In genomic region chr5:116583823-116584222, GRCh38 we compare ENCODE assay signal across 30 cellular contexts. TPM values are rescaled to one million over a fixed set of nuclear protein-coding genes. Genes with fewer than 3 reads are reported as not detected.
"Had no signal": no experiment of that assay in that cellular context is flagged by ENCODE, and none has a peak within 500 bp of the region (broad histone marks: within the 10 kb centered on the region; RNA-seq: fewer than 3 reads in every experiment).

No MANE protein-coding gene starts in this region.

- H3K36me3 ChIP-seq: cardiac muscle cell, colonic mucosa, esophagus muscularis mucosa, heart right ventricle, pancreas, prostate gland, sigmoid colon, stomach, tibial artery, upper lobe of right lung had no signal

- H3K27ac ChIP-seq: cardiac muscle cell, colonic mucosa, esophagus muscularis mucosa, prostate gland, sigmoid colon, stomach, tibial artery, upper lobe of right lung had no signal

- H3K9me3 Mint-ChIP-seq: activated CD4-positive, alpha-beta T cell treated with anti-CD3 and anti-CD28 coated beads, Interleukin-2, amount 10 ng/mL, durations not matched to agents 7 days and 5 days; activated CD8-positive, alpha-beta T cell treated with anti-CD3 and anti-CD28 coated beads for 36 hours; activated naive CD8-positive, alpha-beta T cell treated with anti-CD3 and anti-CD28 coated beads, Interleukin-2, amount 50 U/mL, for 24 hours; activated T-helper 17 cell treated with anti-CD3 and anti-CD28 coated beads, Interleukin-2, amount 50 U/mL, for 72 hours; neural crest cell; stimulated activated naive B cell treated with anti-CD40 and anti-IgM and Interleukin-4, amounts not matched to agents 10 μg/mL and 1 μg/mL and 100 μg/mL, for 72 hours had no signal

- H3K4me3 Mint-ChIP-seq: activated CD4-positive, alpha-beta T cell treated with anti-CD3 and anti-CD28 coated beads, Interleukin-2, amount 10 ng/mL, durations not matched to agents 7 days and 5 days; activated CD8-positive, alpha-beta T cell treated with anti-CD3 and anti-CD28 coated beads for 36 hours; activated naive CD4-positive, alpha-beta T cell treated with anti-CD3 and anti-CD28 coated beads, Interleukin-2, amount 50 U/mL, for 24 hours; activated naive CD8-positive, alpha-beta T cell treated with anti-CD3 and anti-CD28 coated beads, Interleukin-2, amount 50 U/mL, for 24 hours; activated T-cell treated with anti-CD3 and anti-CD28 coated beads, Interleukin-2, amount 50 U/mL, for 4 hours; activated T-helper 17 cell treated with anti-CD3 and anti-CD28 coated beads, Interleukin-2, amount 50 U/mL, for 72 hours; naive thymus-derived CD8-positive, alpha-beta T cell; neural crest cell; T-helper 17 cell had no signal

- ATAC-seq: activated CD8-positive, alpha-beta T cell treated with anti-CD3 and anti-CD28 coated beads for 36 hours; activated naive CD8-positive, alpha-beta T cell treated with anti-CD3 and anti-CD28 coated beads, Interleukin-2, amount 50 U/mL, for 24 hours; activated T-cell treated with anti-CD3 and anti-CD28 coated beads, Interleukin-2, amount 50 U/mL, for 4 hours; activated T-helper 17 cell treated with anti-CD3 and anti-CD28 coated beads, Interleukin-2, amount 50 U/mL, for 72 hours; naive thymus-derived CD8-positive, alpha-beta T cell; pancreas; T-helper 17 cell; upper lobe of right lung had no signal

- H3K36me3 Mint-ChIP-seq: activated naive CD4-positive, alpha-beta T cell treated with anti-CD3 and anti-CD28 coated beads, Interleukin-2, amount 50 U/mL, for 24 hours had no signal

- DNase-seq: activated CD4-positive, alpha-beta T cell treated with anti-CD3 and anti-CD28 coated beads, Interleukin-2, amount 10 ng/mL, durations not matched to agents 7 days and 5 days; activated CD4-positive, CD25-positive, alpha-beta regulatory T cell treated with anti-CD3 and anti-CD28 coated beads, Interleukin-2, amount 50 U/mL, for 72 hours; activated CD8-positive, alpha-beta T cell treated with anti-CD3 and anti-CD28 coated beads for 36 hours; activated gamma-delta T cell treated with Interleukin-2 at 50 U/mL for 16 hours; activated naive CD8-positive, alpha-beta T cell treated with anti-CD3 and anti-CD28 coated beads, Interleukin-2, amount 50 U/mL, for 24 hours; activated T-cell treated with anti-CD3 and anti-CD28 coated beads, Interleukin-2, amount 50 U/mL, for 4 hours; amygdala; cerebellar nuclear complex; colonic mucosa; effector memory CD4-positive, alpha-beta T cell; foreskin melanocyte; heart right ventricle; midbrain; naive thymus-derived CD8-positive, alpha-beta T cell; nucleus accumbens; pancreas; sigmoid colon; stimulated activated CD4-positive, alpha-beta T cell treated with anti-CD3 and anti-CD28 coated beads, Interleukin-1b, Interleukin-23, amount 100 ng/mL, for 48 hours; stimulated activated naive B cell treated with anti-CD40 and anti-IgM and Interleukin-4, amounts not matched to agents 10 μg/mL and 1 μg/mL and 100 μg/mL, for 72 hours; stomach; T-helper 17 cell; tibial artery; upper lobe of right lung had no signal

- H3K4me1 Mint-ChIP-seq: activated CD4-positive, alpha-beta T cell treated with anti-CD3 and anti-CD28 coated beads, Interleukin-2, amount 10 ng/mL, durations not matched to agents 7 days and 5 days; activated naive CD4-positive, alpha-beta T cell treated with anti-CD3 and anti-CD28 coated beads, Interleukin-2, amount 50 U/mL, for 24 hours; activated T-helper 17 cell treated with anti-CD3 and anti-CD28 coated beads, Interleukin-2, amount 50 U/mL, for 72 hours; naive thymus-derived CD8-positive, alpha-beta T cell; neural crest cell; T-helper 17 cell had no signal

- H3K27me3 ChIP-seq: colonic mucosa, esophagus muscularis mucosa, heart right ventricle, pancreas, sigmoid colon, stomach, tibial artery, upper lobe of right lung had no signal

- H3K4me1 ChIP-seq: colonic mucosa, prostate gland, tibial artery, upper lobe of right lung had no signal

- H3K4me3 ChIP-seq: cardiac muscle cell, colonic mucosa, esophagus muscularis mucosa, heart right ventricle, pancreas, prostate gland, sigmoid colon, smooth muscle cell, stomach, tibial artery, upper lobe of right lung had no signal

- H3K9me3 ChIP-seq: colonic mucosa, esophagus muscularis mucosa, heart right ventricle, pancreas, prostate gland, sigmoid colon, stomach, tibial artery, upper lobe of right lung had no signal

- H3K27ac Mint-ChIP-seq: activated CD4-positive, alpha-beta T cell treated with anti-CD3 and anti-CD28 coated beads, Interleukin-2, amount 10 ng/mL, durations not matched to agents 7 days and 5 days; activated CD8-positive, alpha-beta T cell treated with anti-CD3 and anti-CD28 coated beads for 36 hours; activated naive CD4-positive, alpha-beta T cell treated with anti-CD3 and anti-CD28 coated beads, Interleukin-2, amount 50 U/mL, for 24 hours; activated naive CD8-positive, alpha-beta T cell treated with anti-CD3 and anti-CD28 coated beads, Interleukin-2, amount 50 U/mL, for 24 hours; activated T-helper 17 cell treated with anti-CD3 and anti-CD28 coated beads, Interleukin-2, amount 50 U/mL, for 72 hours; naive thymus-derived CD8-positive, alpha-beta T cell; stimulated activated naive B cell treated with anti-CD40 and anti-IgM and Interleukin-4, amounts not matched to agents 10 μg/mL and 1 μg/mL and 100 μg/mL, for 72 hours; T-helper 17 cell had no signal

- H3K4me2 ChIP-seq: smooth muscle cell had no signal

RNA-seq across cellular contexts. Expression of gene SEMA6A, which starts 9.2 kb away (rescaled TPM):
- total RNA-seq: activated CD4-positive, alpha-beta T cell treated with anti-CD3 and anti-CD28 coated beads, Interleukin-2, amount 10 ng/mL, durations not matched to agents 7 days and 5 days; activated CD8-positive, alpha-beta T cell treated with anti-CD3 and anti-CD28 coated beads for 36 hours; naive thymus-derived CD8-positive, alpha-beta T cell had no signal
